Comparison of ENCODE assay signal across 13 cellular contexts in genomic region chr9:87606921-87607521, GRCh38.
DNase-seq lines count a peak whose midpoint lies in the region; ATAC-seq, FAIRE-seq and TF ChIP-seq lines count a peak whose summit lies in the region.
"Had no signal": no experiment of that assay in that cellular context is flagged by ENCODE, and none has a peak within 500 bp of the region (broad histone marks: within the 10 kb centered on the region; RNA-seq: fewer than 3 reads in every experiment).

No MANE protein-coding gene starts in this region.

- H3K4me3 Mint-ChIP-seq in progenitor cell of endocrine pancreas (ENCODE audit: low read depth), result no peak overlapping the region
- H3K4me3 Mint-ChIP-seq: activated CD4-positive, alpha-beta memory T cell treated with anti-CD3 and anti-CD28 coated beads, Interleukin-2, amount 10 ng/mL, durations not matched to agents 7 days and 5 days had no signal

- in situ Hi-C loops in G401 (cut with HindIII; ENCODE audit: low sequenced_read_pairs), result no loop called here

- TF ChIP-seq POLR2A in GM12891 (IDR thresholded peaks at IDR 0.05; ENCODE audit: low read depth, low read length), result no peak

- DNase-seq in EL (peak; percentile 95), RWPE2 (ENCODE audit: low spot score) (no peak), fibroblast of peridontal ligament (ENCODE audit: extremely low read depth) (peak; percentile 23), progenitor cell of endocrine pancreas (ENCODE audit: low spot score, unreplicated experiment) (no peak), G401 (ENCODE audit: low spot score) (no peak), DMS 273 treated with DMSO at 0.1 percent for 48 hours (lab: John Stamatoyannopoulos, UW) (no peak), GM12891 (ENCODE audit: insufficient read length, low spot score) (no peak)
- DNase-seq: activated CD4-positive, alpha-beta memory T cell treated with anti-CD3 and anti-CD28 coated beads, Interleukin-2, amount 10 ng/mL, durations not matched to agents 7 days and 5 days; anterior cingulate cortex; NCI-H2171 treated with DMSO at 0.1 percent for 48 hours; stimulated activated CD4-positive, alpha-beta T cell treated with anti-CD3 and anti-CD28 coated beads, Interleukin-4, amount 100 ng/mL, for 4 hours had no signal

- H3K27me3 ChIP-seq in RWPE2 (ENCODE audit: insufficient read depth, poor library complexity, severe bottlenecking), result no peaks in the 10 kb centered on the region

- peaks cover 23% of the 10 kb centered on the region for H3K36me3 Mint-ChIP-seq in progenitor cell of endocrine pancreas (ENCODE audit: insufficient read depth)

- no peaks in the 10 kb centered on the region for H3K9me3 ChIP-seq in RWPE2 (ENCODE audit: severe bottlenecking)

- H3K27ac ChIP-seq in RWPE2 (ENCODE audit: poor library complexity, severe bottlenecking), result peak overlapping the region; percentile 93

- no peaks in the 10 kb centered on the region for H3K36me3 ChIP-seq in RWPE2 (ENCODE audit: low read depth)

- peaks cover 14% of the 10 kb centered on the region for H3K4me1 ChIP-seq in RWPE2 (ENCODE audit: insufficient read depth, poor library complexity, severe bottlenecking)

- H3K9me3 Mint-ChIP-seq in progenitor cell of endocrine pancreas (ENCODE audit: low read depth), result no peaks in the 10 kb centered on the region
- H3K9me3 Mint-ChIP-seq: activated CD4-positive, alpha-beta memory T cell treated with anti-CD3 and anti-CD28 coated beads, Interleukin-2, amount 10 ng/mL, durations not matched to agents 7 days and 5 days had no signal

- ATAC-seq in RWPE2 (ENCODE audit: low read depth) (peak; percentile 91), GM21619 (IDR thresholded peaks at IDR 0.05; ENCODE audit: unreplicated experiment) (no peak)

- peak overlapping the region; percentile 84 for H3K27ac Mint-ChIP-seq in progenitor cell of endocrine pancreas
- H3K27ac Mint-ChIP-seq: activated CD4-positive, alpha-beta memory T cell treated with anti-CD3 and anti-CD28 coated beads, Interleukin-2, amount 10 ng/mL, durations not matched to agents 7 days and 5 days had no signal

- TF ChIP-seq CTCF in RWPE2 (IDR thresholded peaks at IDR 0.05; ENCODE audit: poor library complexity, severe bottlenecking), result no peak
- TF ChIP-seq CTCF in progenitor cell of endocrine pancreas (IDR thresholded peaks at IDR 0.05; ENCODE audit: unreplicated experiment), result no peak

- no peaks in the 10 kb centered on the region for H3K27me3 Mint-ChIP-seq in progenitor cell of endocrine pancreas

- peaks cover 21% of the 10 kb centered on the region for H3K4me1 Mint-ChIP-seq in progenitor cell of endocrine pancreas (ENCODE audit: low read depth)

- no peak for FAIRE-seq in GM12891 (lab: Jason Lieb, UNC)
- FAIRE-seq: G401.6 had no signal

- H3K4me3 ChIP-seq in RWPE2 (ENCODE audit: severe bottlenecking), result no peak overlapping the region

TF ChIP-seq in GM12891, 5 proteins besides CTCF, POLR2A, EP300 and RAD21:
- TF ChIP-seq POLR2AphosphoS5 (IDR thresholded peaks at IDR 0.05; ENCODE audit: low read depth, low read length) (no peak), TAF1 (IDR thresholded peaks at IDR 0.05; ENCODE audit: low read depth, low read length) (no peak), SPI1 (IDR thresholded peaks at IDR 0.05; ENCODE audit: low read depth, low read length) (no peak), POU2F2 (IDR thresholded peaks at IDR 0.05; ENCODE audit: low read depth, low read length) (no peak), PAX5 (IDR thresholded peaks at IDR 0.05; ENCODE audit: insufficient read depth, low read length, severe bottlenecking) (no peak)

Comparison
In these comparisons a context has a peak if more than half of its experiments do, and no peak if none do; other contexts are left out.
1. DNase-seq: peak in EL (single experiment) and fibroblast of peridontal ligament (single experiment); none in RWPE2 (single experiment), progenitor cell of endocrine pancreas (single experiment), G401 (single experiment), DMS 273 treated with DMSO at 0.1 percent for 48 hours (single experiment) and GM12891 (single experiment).